Comparison of ENCODE assay signal across 27 cellular contexts in the genomic region with DNA sequence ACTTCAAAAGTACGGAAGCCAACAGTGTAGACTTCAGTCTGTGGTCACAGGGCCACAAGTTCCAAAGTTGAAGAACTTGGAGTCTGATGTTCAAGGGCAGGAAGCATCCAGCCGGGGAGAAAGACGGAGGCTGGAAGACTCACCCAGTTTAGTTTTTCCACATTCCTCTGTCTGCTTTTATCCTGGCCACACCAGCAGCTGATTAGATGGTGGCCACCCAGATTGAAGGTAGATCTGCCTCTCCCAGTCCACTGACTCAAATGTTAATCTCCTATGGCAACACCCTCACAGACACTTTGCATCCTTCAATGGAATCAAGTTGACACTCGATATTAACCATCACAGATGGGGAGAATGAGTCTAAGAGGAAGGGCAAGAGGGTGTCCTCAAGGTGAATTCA.
"Had no signal": no experiment of that assay in that cellular context is flagged by ENCODE, and none has a peak within 500 bp of the region (broad histone marks: within the 10 kb centered on the region; RNA-seq: fewer than 3 reads in every experiment).

No MANE protein-coding gene starts in this region.

- H3K27ac Mint-ChIP-seq: stimulated activated effector memory CD8-positive, alpha-beta T cell treated with anti-CD3 and anti-CD28 coated beads, Interleukin-12 subunit alpha, Interleukin-12 subunit beta, amount 100 ng/mL, for 72 hours; stimulated activated memory B cell treated with anti-CD40 and anti-IgM and Interleukin-4, amounts not matched to agents 10 μg/mL and 1 μg/mL and 100 μg/mL, for 72 hours; stimulated activated naive B cell treated with anti-CD40 and anti-IgM and Interleukin-4, amounts not matched to agents 10 μg/mL and 1 μg/mL and 100 μg/mL, for 72 hours; stimulated activated naive CD8-positive, alpha-beta T cell treated with anti-CD3 and anti-CD28 coated beads, Interleukin-15, Interleukin-2, amounts not matched to agents 100 ng/mL and 50 ng/mL, for 24 hours; type B pancreatic cell had no signal

- H3K9me3 ChIP-seq: stomach, suprapubic skin, testis, thoracic aorta, thyroid gland, tibial artery, tibial nerve, transverse colon, upper lobe of left lung, upper lobe of right lung, uterus, vagina had no signal

- H3K4me3 Mint-ChIP-seq: stimulated activated effector memory CD8-positive, alpha-beta T cell treated with anti-CD3 and anti-CD28 coated beads, Interleukin-12 subunit alpha, Interleukin-12 subunit beta, amount 100 ng/mL, for 72 hours; stimulated activated memory B cell treated with anti-CD40 and anti-IgM and Interleukin-4, amounts not matched to agents 10 μg/mL and 1 μg/mL and 100 μg/mL, for 72 hours; stimulated activated naive B cell treated with anti-CD40 and anti-IgM and Interleukin-4, amounts not matched to agents 10 μg/mL and 1 μg/mL and 100 μg/mL, for 72 hours; stimulated activated naive CD8-positive, alpha-beta T cell treated with anti-CD3 and anti-CD28 coated beads, Interleukin-15, amount 100 ng/mL, for 72 hours; stimulated activated naive CD8-positive, alpha-beta T cell treated with anti-CD3 and anti-CD28 coated beads, Interleukin-15, Interleukin-2, amounts not matched to agents 100 ng/mL and 50 ng/mL, for 24 hours; type B pancreatic cell had no signal

- H3K36me3 ChIP-seq: stomach, suprapubic skin, thoracic aorta, thyroid gland, tibial artery, tibial nerve, transverse colon, upper lobe of left lung, upper lobe of right lung, uterus, vagina had no signal

- DNase-seq: stimulated activated CD4-positive, alpha-beta T cell treated with anti-CD3 and anti-CD28 coated beads, Interleukin-2, amount 100 ng/mL, for 48 hours; stimulated activated CD4-positive, alpha-beta T cell treated with anti-CD3 and anti-CD28 coated beads, Interleukin-4, amount 100 ng/mL, for 1 hour; stimulated activated CD4-positive, alpha-beta T cell treated with anti-CD3 and anti-CD28 coated beads, Interleukin-4, amount 100 ng/mL, for 24 hours; stimulated activated CD4-positive, alpha-beta T cell treated with anti-CD3 and anti-CD28 coated beads, Interleukin-4, amount 100 ng/mL, for 4 hours; stimulated activated CD8-positive, alpha-beta memory T cell treated with anti-CD3 and anti-CD28 coated beads, Interleukin-4, amount 100 ng/mL, for 48 hours; stimulated activated naive B cell treated with anti-CD40 and anti-IgM and Interleukin-4, amounts not matched to agents 10 μg/mL and 1 μg/mL and 100 μg/mL, for 72 hours; stimulated activated naive CD4-positive, alpha-beta T cell; stimulated activated naive CD4-positive, alpha-beta T cell treated with Interleukin-2 at 50 U/mL for 16 hours; stimulated activated naive CD8-positive, alpha-beta T cell treated with anti-CD3 and anti-CD28 coated beads, Interleukin-15, amount 100 ng/mL, for 72 hours; stimulated activated naive CD8-positive, alpha-beta T cell treated with anti-CD3 and anti-CD28 coated beads, Interleukin-15, Interleukin-2, amounts not matched to agents 100 U/mL and 50 U/mL, for 24 hours; stomach; substantia nigra; testis; thyroid gland; tibial artery; transverse colon; upper lobe of left lung; upper lobe of right lung; uterus had no signal

- H3K36me3 Mint-ChIP-seq: stimulated activated effector memory CD8-positive, alpha-beta T cell treated with anti-CD3 and anti-CD28 coated beads, Interleukin-12 subunit alpha, Interleukin-12 subunit beta, amount 100 ng/mL, for 72 hours; stimulated activated memory B cell treated with anti-CD40 and anti-IgM and Interleukin-4, amounts not matched to agents 10 μg/mL and 1 μg/mL and 100 μg/mL, for 72 hours; stimulated activated naive B cell treated with anti-CD40 and anti-IgM and Interleukin-4, amounts not matched to agents 10 μg/mL and 1 μg/mL and 100 μg/mL, for 72 hours; type B pancreatic cell had no signal

- H3K27me3 ChIP-seq: stomach, suprapubic skin, testis, thyroid gland, tibial artery, tibial nerve, transverse colon, upper lobe of left lung, upper lobe of right lung, uterus, vagina had no signal

- H3K27me3 Mint-ChIP-seq: type B pancreatic cell had no signal

- H3K4me1 ChIP-seq: stomach, suprapubic skin, testis, thyroid gland, tibial artery, tibial nerve, transverse colon, upper lobe of left lung, upper lobe of right lung, uterus, vagina had no signal

- H3K4me1 Mint-ChIP-seq: stimulated activated effector memory CD8-positive, alpha-beta T cell treated with anti-CD3 and anti-CD28 coated beads, Interleukin-12 subunit alpha, Interleukin-12 subunit beta, amount 100 ng/mL, for 72 hours; stimulated activated memory B cell treated with anti-CD40 and anti-IgM and Interleukin-4, amounts not matched to agents 10 μg/mL and 1 μg/mL and 100 μg/mL, for 72 hours; stimulated activated naive B cell treated with anti-CD40 and anti-IgM and Interleukin-4, amounts not matched to agents 10 μg/mL and 1 μg/mL and 100 μg/mL, for 72 hours; stimulated activated naive CD8-positive, alpha-beta T cell treated with anti-CD3 and anti-CD28 coated beads, Interleukin-15, amount 100 ng/mL, for 72 hours had no signal

- H3K27ac ChIP-seq: stomach, suprapubic skin, testis, thoracic aorta, thyroid gland, tibial artery, tibial nerve, transverse colon, upper lobe of left lung, upper lobe of right lung, uterus, vagina had no signal

- H3K4me3 ChIP-seq: stomach, suprapubic skin, testis, thoracic aorta, thyroid gland, tibial artery, tibial nerve, transverse colon, upper lobe of left lung, upper lobe of right lung, uterus, vagina had no signal

- H3K9me3 Mint-ChIP-seq: stimulated activated effector memory CD8-positive, alpha-beta T cell treated with anti-CD3 and anti-CD28 coated beads, Interleukin-12 subunit alpha, Interleukin-12 subunit beta, amount 100 ng/mL, for 72 hours; stimulated activated memory B cell treated with anti-CD40 and anti-IgM and Interleukin-4, amounts not matched to agents 10 μg/mL and 1 μg/mL and 100 μg/mL, for 72 hours; stimulated activated naive B cell treated with anti-CD40 and anti-IgM and Interleukin-4, amounts not matched to agents 10 μg/mL and 1 μg/mL and 100 μg/mL, for 72 hours; stimulated activated naive CD8-positive, alpha-beta T cell treated with anti-CD3 and anti-CD28 coated beads, Interleukin-15, amount 100 ng/mL, for 72 hours; stimulated activated naive CD8-positive, alpha-beta T cell treated with anti-CD3 and anti-CD28 coated beads, Interleukin-15, Interleukin-2, amounts not matched to agents 100 ng/mL and 50 ng/mL, for 24 hours; type B pancreatic cell had no signal

- ATAC-seq: stimulated activated effector memory CD8-positive, alpha-beta T cell treated with anti-CD3 and anti-CD28 coated beads, Interleukin-12 subunit alpha, Interleukin-12 subunit beta, amount 100 ng/mL, for 72 hours; stimulated activated memory B cell treated with anti-CD40 and anti-IgM and Interleukin-4, amounts not matched to agents 10 μg/mL and 1 μg/mL and 100 μg/mL, for 72 hours; stimulated activated naive B cell treated with anti-CD40 and anti-IgM and Interleukin-4, amounts not matched to agents 10 μg/mL and 1 μg/mL and 100 μg/mL, for 72 hours; stimulated activated naive CD8-positive, alpha-beta T cell treated with anti-CD3 and anti-CD28 coated beads, Interleukin-15, amount 100 ng/mL, for 72 hours; stimulated activated naive CD8-positive, alpha-beta T cell treated with anti-CD3 and anti-CD28 coated beads, Interleukin-15, Interleukin-2, amounts not matched to agents 100 U/mL and 50 U/mL, for 24 hours; upper lobe of right lung had no signal
